ENCODE assay signal across 11 cellular contexts in the genomic region with DNA sequence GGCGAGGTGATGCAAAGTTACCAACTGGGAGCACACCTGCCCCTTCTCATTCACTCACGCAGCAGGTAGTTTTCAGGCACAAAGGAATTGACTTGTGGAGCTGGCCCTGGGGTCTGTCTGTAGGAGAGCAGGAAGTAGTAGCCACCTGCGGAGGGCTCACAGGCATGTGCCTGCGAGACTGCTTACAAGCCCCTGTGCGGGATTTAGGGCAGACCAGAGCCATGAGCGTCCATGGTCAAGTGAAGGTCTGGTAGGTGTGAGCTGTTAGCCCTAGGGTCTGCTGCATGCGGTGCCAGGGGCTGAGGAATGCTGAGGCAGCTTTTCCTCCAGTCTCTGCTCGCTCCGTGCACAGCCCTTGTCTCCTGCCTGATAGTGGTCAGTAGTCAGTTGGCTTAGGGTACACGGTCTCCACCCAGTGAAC. TPM values are rescaled to one million over a fixed set of nuclear protein-coding genes. Genes with fewer than 3 reads are reported as not detected.
DNase-seq lines count a peak whose midpoint lies in the region; TF ChIP-seq lines count a peak whose summit lies in the region.
"Had no signal": no experiment of that assay in that cellular context is flagged by ENCODE, and none has a peak within 500 bp of the region (broad histone marks: within the 10 kb centered on the region; RNA-seq: fewer than 3 reads in every experiment).

No MANE protein-coding gene starts in this region.

- no peaks in the 10 kb centered on the region for H3F3A ChIP-seq in smooth muscle cell (ENCODE audit: low read depth)

- peaks cover 14% of the 10 kb centered on the region; the same call in 1 of the 2 replicates for H4K20me1 ChIP-seq in OCI-LY3 (ENCODE audit: insufficient read depth, low read length)
- peaks cover 84% of the 10 kb centered on the region for H4K20me1 ChIP-seq in smooth muscle cell (ENCODE audit: low read depth)

- H3K27ac ChIP-seq in OCI-LY3 (ENCODE audit: low read length) (peak overlapping the region; percentile 80), duodenal mucosa (ENCODE audit: low read depth, low read length) (peak overlapping the region; percentile 48), smooth muscle cell (ENCODE audit: low read depth) (no peak overlapping the region)

- H3K27me3 ChIP-seq in OCI-LY3 (ENCODE audit: low read depth, low read length): no peaks in the 10 kb centered on the region
- H3K27me3 ChIP-seq in duodenal mucosa (ENCODE audit: control insufficient read depth in 1 of 2, insufficient read depth in 2 of 2, low read length in 2 of 2): no peaks in the 10 kb centered on the region
- no peaks in the 10 kb centered on the region for H3K27me3 ChIP-seq in smooth muscle cell (ENCODE audit: low read depth)

- H2AFZ ChIP-seq in OCI-LY3 (ENCODE audit: low read depth, low read length) (no peak overlapping the region), smooth muscle cell (ENCODE audit: low read depth) (no peak overlapping the region)

- H3K4me1 ChIP-seq in OCI-LY3 (ENCODE audit: low read length) (peaks cover 89% of the 10 kb centered on the region), duodenal mucosa (ENCODE audit: control insufficient read depth in 1 of 2, insufficient read depth in 2 of 2, low read length in 2 of 2) (peaks cover 69 to 79% of the 10 kb centered on the region in 2 donors), smooth muscle cell (ENCODE audit: low read depth) (no peaks in the 10 kb centered on the region)

- H3K79me2 ChIP-seq in OCI-LY3 (ENCODE audit: low read length) (peaks cover 58% of the 10 kb centered on the region), smooth muscle cell (ENCODE audit: low read depth) (peaks cover 14% of the 10 kb centered on the region)

- H3K9ac ChIP-seq in OCI-LY3 (ENCODE audit: low read length) (peak overlapping the region; percentile 1; the same call in 1 of the 2 replicates), duodenal mucosa (ENCODE audit: low read depth in 1 of 2, low read length in 2 of 2) (no peak overlapping the region), smooth muscle cell (ENCODE audit: low read depth) (no peak overlapping the region)

- peak overlapping the region; percentile 1; the same call in 1 of the 2 replicates for H3K4me3 ChIP-seq in OCI-LY3 (ENCODE audit: low read length)
- H3K4me3 ChIP-seq in duodenal mucosa (ENCODE audit: low read depth in 1 of 2, low read length in 2 of 2): peak overlapping the region; percentile 8 to 35
- H3K4me3 ChIP-seq in smooth muscle cell: no peak overlapping the region

- H3K9me3 ChIP-seq in OCI-LY3 (ENCODE audit: insufficient read depth, low read length) (no peaks in the 10 kb centered on the region), duodenal mucosa (ENCODE audit: control insufficient read depth in 1 of 2, low read length in 2 of 2) (no peaks in the 10 kb centered on the region), smooth muscle cell (replicated peaks; ENCODE audit: low read depth) (no peaks in the 10 kb centered on the region)

- TF ChIP-seq CTCF in OCI-LY3 (IDR thresholded peaks at IDR 0.05; ENCODE audit: low read depth, low read length): no peak
- TF ChIP-seq CTCF in smooth muscle cell (IDR thresholded peaks at IDR 0.05; ENCODE audit: borderline replicate concordance, insufficient read depth, poor library complexity, severe bottlenecking): no peak

- peak; percentile 74 for DNase-seq in NCI-H2107 treated with DMSO at 0.1 percent for 48 hours (lab: John Stamatoyannopoulos, UW; ENCODE audit: unreplicated experiment)
- no peak for DNase-seq in NCI-H2107 (lab: John Stamatoyannopoulos, UW)
- DNase-seq in stimulated activated CD8-positive, alpha-beta memory T cell treated with anti-CD3 and anti-CD28 coated beads, Interleukin-4, amount 100 ng/mL, for 48 hours: peak; percentile 37
- DNase-seq in CD1c-positive myeloid dendritic cell (ENCODE audit: extremely low spot score): no peak
- no peak for DNase-seq in smooth muscle cell (lab: John Stamatoyannopoulos, UW; ENCODE audit: unreplicated experiment)
- DNase-seq in HPDE6-E6E7 (ENCODE audit: extremely low spot score): no peak
- DNase-seq: EL, NCI-H1436 treated with DMSO at 0.1 percent for 48 hours, PC-3 had no signal

- peaks cover 12% of the 10 kb centered on the region for H3K36me3 ChIP-seq in OCI-LY3 (replicated peaks; ENCODE audit: low read depth, low read length)
- peaks cover 0 to 4% of the 10 kb centered on the region in 2 donors for H3K36me3 ChIP-seq in duodenal mucosa (ENCODE audit: control insufficient read depth in 1 of 2, insufficient read depth in 2 of 2, low read length in 2 of 2)
- no peaks in the 10 kb centered on the region for H3K36me3 ChIP-seq in smooth muscle cell (ENCODE audit: low read depth)

- peak overlapping the region; percentile 71 for H3K4me2 ChIP-seq in OCI-LY3 (ENCODE audit: low read length)
- H3K4me2 ChIP-seq in smooth muscle cell: no peak overlapping the region

- WGBS in smooth muscle cell (ENCODE audit: low lambda C conversion rate): 86% methylated on average over 10 of the region's 10 CpGs

RNA-seq across cellular contexts. Expression of a gene that starts 18.9 kb away (rescaled TPM):
- 11.7 and 17.3 TPM in 2 replicates for total RNA-seq in smooth muscle cell
- 10.1 and 11.3 TPM in 2 replicates for polyA plus RNA-seq in smooth muscle cell

Comparison
In these comparisons a context has a peak if more than half of its experiments do, and no peak if none do; other contexts are left out.
1. DNase-seq: peak in NCI-H2107 treated with DMSO at 0.1 percent for 48 hours (single experiment) and stimulated activated CD8-positive, alpha-beta memory T cell treated with anti-CD3 and anti-CD28 coated beads, Interleukin-4, amount 100 ng/mL, for 48 hours (single experiment); none in NCI-H2107 (single experiment), CD1c-positive myeloid dendritic cell (single experiment), smooth muscle cell (single experiment) and HPDE6-E6E7 (single experiment).